In the genomic region with DNA sequence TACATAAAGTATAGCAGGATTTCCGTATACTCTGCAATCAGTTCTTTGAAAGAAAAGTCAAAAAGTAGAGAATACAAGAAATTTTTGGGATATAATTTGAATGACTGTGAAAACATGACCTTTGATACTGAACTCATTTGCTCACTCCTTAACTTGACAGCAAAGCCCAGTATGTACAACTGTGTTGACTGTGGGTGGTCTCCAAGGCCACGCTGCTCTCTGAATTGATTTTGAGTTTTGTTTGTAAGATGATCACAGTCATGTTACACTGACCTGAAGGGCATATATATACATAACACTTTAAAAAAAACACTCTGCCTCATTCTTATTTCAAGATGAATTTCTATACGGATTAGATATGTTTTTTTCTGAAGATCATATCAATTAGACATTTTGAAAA, we compare ENCODE assay signal across 26 cellular contexts.
"Had no signal": no experiment of that assay in that cellular context is flagged by ENCODE, and none has a peak within 500 bp of the region (broad histone marks: within the 10 kb centered on the region; RNA-seq: fewer than 3 reads in every experiment).

No MANE protein-coding gene starts in this region.

- H3K36me3 ChIP-seq: esophagus muscularis mucosa, gastroesophageal sphincter, heart left ventricle, left lung, lower lobe of right lung had no signal

- DNase-seq: dermis blood vessel endothelial cell; dorsolateral prefrontal cortex; effector CD4-positive, alpha-beta T cell; effector memory CD4-positive, alpha-beta T cell; heart left ventricle; hypothalamus; immature natural killer cell; islet precursor cell; kidney; kidney glomerular epithelial cell; left colon; left lung; left ventricle myocardium superior; lower lobe of right lung; mesenchymal stem cell; mucosa of descending colon; naive B cell had no signal

- H3K79me2 ChIP-seq: hepatocyte had no signal

- H3K4me3 ChIP-seq: coronary artery, dorsolateral prefrontal cortex, esophagus muscularis mucosa, gastroesophageal sphincter, heart left ventricle, hepatocyte, left lung, lower lobe of right lung, mucosa of descending colon had no signal

- H3K4me2 ChIP-seq: hepatocyte had no signal

- H3K27ac Mint-ChIP-seq: immature natural killer cell had no signal

- H3K27ac ChIP-seq: coronary artery, dorsolateral prefrontal cortex, foreskin keratinocyte, heart left ventricle, hepatocyte, left lung, lower lobe of right lung had no signal

- H3K4me1 ChIP-seq: left lung, lower lobe of right lung had no signal

- H3K9me3 Mint-ChIP-seq: immature natural killer cell, mesothelial cell of epicardium, naive B cell had no signal

- H3K9me3 ChIP-seq: esophagus muscularis mucosa, gastroesophageal sphincter, heart left ventricle, left lung, lower lobe of right lung, mucosa of descending colon had no signal

- H2AFZ ChIP-seq: hepatocyte had no signal

- H3K4me1 Mint-ChIP-seq: immature natural killer cell, mesothelial cell of epicardium, naive B cell had no signal

- H3K4me3 Mint-ChIP-seq: immature natural killer cell, mesothelial cell of epicardium, naive B cell had no signal

- H3K36me3 Mint-ChIP-seq: immature natural killer cell, mesothelial cell of epicardium had no signal

- H3K27me3 ChIP-seq: dorsolateral prefrontal cortex, esophagus muscularis mucosa, foreskin keratinocyte, gastroesophageal sphincter, heart left ventricle, hepatocyte, left lung had no signal

- ATAC-seq: gastroesophageal sphincter, heart left ventricle, left colon, left lung, left ventricle myocardium superior, lower lobe of right lung, mucosa of descending colon had no signal

- FAIRE-seq: colon, endothelial cell of umbilical vein, frontal cortex, kidney had no signal
